24 cellular contexts compared by ENCODE assay signal in genomic region chr9:99177576-99178365, GRCh38.
"Had no signal": no experiment of that assay in that cellular context is flagged by ENCODE, and none has a peak within 500 bp of the region (broad histone marks: within the 10 kb centered on the region; RNA-seq: fewer than 3 reads in every experiment).

No MANE protein-coding gene starts in this region.

- H3K27me3 Mint-ChIP-seq: naive thymus-derived CD8-positive, alpha-beta T cell had no signal

- H3K4me1 ChIP-seq: gastrocnemius medialis, lower lobe of right lung, parathyroid adenoma, prostate gland, right atrium auricular region, tibial artery had no signal

- H2AFZ ChIP-seq: neural progenitor cell, parathyroid adenoma had no signal

- H3K9me3 Mint-ChIP-seq: naive thymus-derived CD8-positive, alpha-beta T cell; neural progenitor cell; stimulated activated effector memory CD8-positive, alpha-beta T cell treated with anti-CD3 and anti-CD28 coated beads, Interleukin-12 subunit alpha, Interleukin-12 subunit beta, amount 100 ng/mL, for 72 hours; type B pancreatic cell had no signal

- H3K27ac Mint-ChIP-seq: stimulated activated effector memory CD8-positive, alpha-beta T cell treated with anti-CD3 and anti-CD28 coated beads, Interleukin-12 subunit alpha, Interleukin-12 subunit beta, amount 100 ng/mL, for 72 hours had no signal

- H3K27ac ChIP-seq: dorsolateral prefrontal cortex, gastrocnemius medialis, lower lobe of right lung, neural progenitor cell, parathyroid adenoma, prostate gland, right atrium auricular region, testis, tibial artery had no signal

- H3K36me3 Mint-ChIP-seq: naive thymus-derived CD8-positive, alpha-beta T cell; neural progenitor cell; type B pancreatic cell had no signal

- H3K4me3 ChIP-seq: dorsolateral prefrontal cortex, gastrocnemius medialis, lower lobe of right lung, neural progenitor cell, prostate gland, right atrium auricular region, smooth muscle cell, testis, tibial artery had no signal

- H3K9me3 ChIP-seq: gastrocnemius medialis, lower lobe of right lung, prostate gland, right atrium auricular region, testis, tibial artery had no signal

- H3K9ac ChIP-seq: neural progenitor cell, parathyroid adenoma had no signal

- ATAC-seq: gastrocnemius medialis; left ventricle myocardium superior; lower lobe of right lung; naive thymus-derived CD8-positive, alpha-beta T cell; sciatic nerve; stimulated activated effector memory CD8-positive, alpha-beta T cell treated with anti-CD3 and anti-CD28 coated beads, Interleukin-12 subunit alpha, Interleukin-12 subunit beta, amount 100 ng/mL, for 72 hours; stimulated activated naive CD8-positive, alpha-beta T cell treated with anti-CD3 and anti-CD28 coated beads, Interleukin-15, Interleukin-2, amounts not matched to agents 100 U/mL and 50 U/mL, for 24 hours had no signal

- H3K27me3 ChIP-seq: gastrocnemius medialis, neural progenitor cell, right atrium auricular region, testis, tibial artery had no signal

- H3K79me2 ChIP-seq: parathyroid adenoma had no signal

- H3K4me2 ChIP-seq: neural progenitor cell, smooth muscle cell had no signal

- DNase-seq: dorsolateral prefrontal cortex; effector CD4-positive, alpha-beta T cell; foreskin fibroblast; gastrocnemius medialis; head of caudate nucleus; left ventricle myocardium superior; lower lobe of right lung; midbrain; naive thymus-derived CD8-positive, alpha-beta T cell; stimulated activated CD4-positive, alpha-beta T cell treated with anti-CD3 and anti-CD28 coated beads, Interleukin-12 subunit alpha, Interleukin-12 subunit beta, amount 100 ng/mL, for 4 hours; stimulated activated CD4-positive, alpha-beta T cell treated with anti-CD3 and anti-CD28 coated beads, Interleukin-1b, Interleukin-23, amount 100 ng/mL, for 48 hours; stimulated activated CD4-positive, alpha-beta T cell treated with anti-CD3 and anti-CD28 coated beads, Interleukin-4, amount 100 ng/mL, for 24 hours; stimulated activated naive CD8-positive, alpha-beta T cell treated with anti-CD3 and anti-CD28 coated beads, Interleukin-15, Interleukin-2, amounts not matched to agents 100 U/mL and 50 U/mL, for 24 hours; substantia nigra; testis; tibial artery had no signal

- H3K4me3 Mint-ChIP-seq: naive thymus-derived CD8-positive, alpha-beta T cell; stimulated activated effector memory CD8-positive, alpha-beta T cell treated with anti-CD3 and anti-CD28 coated beads, Interleukin-12 subunit alpha, Interleukin-12 subunit beta, amount 100 ng/mL, for 72 hours; type B pancreatic cell had no signal

- H3K36me3 ChIP-seq: gastrocnemius medialis, lower lobe of right lung, neural progenitor cell, prostate gland, right atrium auricular region, tibial artery had no signal
